In the genomic region with DNA sequence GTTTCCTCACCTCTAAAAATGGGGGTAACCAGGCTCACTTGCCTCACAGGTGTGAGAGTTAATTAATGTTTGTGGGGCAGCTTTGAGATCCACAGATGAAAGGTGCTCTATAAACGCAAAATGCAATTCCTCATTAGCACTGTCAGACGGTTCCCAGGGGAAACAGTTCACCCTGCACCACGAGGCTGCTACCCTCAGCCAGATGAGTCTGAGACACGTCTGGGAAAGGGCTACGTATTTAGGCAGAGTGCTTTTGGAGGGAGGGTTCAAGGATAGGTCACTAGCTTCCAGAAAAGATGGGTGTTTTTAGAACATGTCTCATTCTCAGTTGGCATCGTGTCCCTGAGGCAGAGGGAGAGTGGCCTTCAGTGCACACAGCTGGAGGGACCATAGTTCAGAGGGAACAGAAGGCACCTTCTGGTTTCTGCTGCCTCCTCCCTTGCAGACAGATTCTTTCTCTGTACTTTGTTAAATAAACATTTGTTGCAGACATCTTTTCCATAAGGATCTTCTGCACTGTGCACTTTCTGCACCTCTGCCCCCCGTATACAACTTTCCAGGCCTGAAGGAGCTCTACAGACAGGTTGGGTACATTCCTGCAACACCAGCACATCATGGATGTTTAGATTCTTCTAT, we compare ENCODE assay signal across 8 cellular contexts.
DNase-seq lines count a peak whose midpoint lies in the region; ATAC-seq, FAIRE-seq and TF ChIP-seq lines count a peak whose summit lies in the region.

No MANE protein-coding gene starts in this region.

- peaks cover 59% of the 10 kb centered on the region for H3K79me2 ChIP-seq in PC-3 (ENCODE audit: low read length)

- no peaks in the 10 kb centered on the region for H3K9me2 ChIP-seq in PC-3 (replicated peaks; ENCODE audit: low read length)

- peak overlapping the region; percentile 99 for H3K27ac ChIP-seq in PC-3 (ENCODE audit: low read length)
- peak overlapping the region; percentile 46 to 82 for H3K27ac ChIP-seq in coronary artery

- H3K4me1 ChIP-seq in PC-3 (ENCODE audit: insufficient read depth, low read length) = peaks cover 71% of the 10 kb centered on the region

- H3K9ac ChIP-seq in PC-3 (ENCODE audit: low read length) = peak overlapping the region; percentile 90

- H3K4me3 ChIP-seq in PC-3 (ENCODE audit: low read length) (no peak overlapping the region), coronary artery (no peak overlapping the region)

- H3K9me3 ChIP-seq in PC-3 (ENCODE audit: low read length) = no peaks in the 10 kb centered on the region

- intact Hi-C loops in PC-3 (cut with micrococcal nuclease) = no loop called here
- intact Hi-C loops in sciatic nerve (cut with DNase I) = no loop called here
- intact Hi-C loops in head of caudate nucleus (cut with DNase I) = no loop called here

- no TSS peak for BruUV-seq in PC-3 (replicated peaks; lab: Mats Ljungman, UMichigan)

- no peaks in the 10 kb centered on the region for H3K27me3 ChIP-seq in PC-3 (ENCODE audit: low read length)

- no peaks in the 10 kb centered on the region for H4K20me1 ChIP-seq in PC-3 (ENCODE audit: low read length)

- peak overlapping the region; percentile 76 for H3K4me2 ChIP-seq in PC-3 (ENCODE audit: low read length)

- CTCF ChIA-PET in PC-3 (lab: Charles Lee) = interaction anchor here (0.9 to 1.3 kb wide), 2 partner anchors 63 to 592 kb away, joined by 3 to 11 read pairs; no protein-coding TSS in a partner anchor

- ATAC-seq in PC-3 (peak; percentile 2; the same call in 1 of the 2 replicates), sciatic nerve (peak; percentile 6), GM21390 (IDR thresholded peaks at IDR 0.05; ENCODE audit: unreplicated experiment) (no peak), HG03378 (IDR thresholded peaks at IDR 0.05; ENCODE audit: unreplicated experiment) (no peak)

- H2AFZ ChIP-seq in PC-3 (ENCODE audit: low read length) = no peak overlapping the region

- TF ChIP-seq CTCF in PC-3 (conservative IDR thresholded peaks at IDR 0.05; ENCODE audit: low read depth, low read length) (no peak), coronary artery (IDR thresholded peaks at IDR 0.05) (no peak)

- H3K36me3 ChIP-seq in PC-3 (ENCODE audit: low read depth, low read length) = peaks cover 50% of the 10 kb centered on the region

- no peak for FAIRE-seq in HTR-8/SVneo (lab: Jason Lieb, UNC)

- H3F3A ChIP-seq in PC-3 (ENCODE audit: low read length, unreplicated experiment) = peaks cover 10% of the 10 kb centered on the region

- DNase-seq in EH (ENCODE audit: low read depth) (peak; percentile 86), PC-3 (no peak), coronary artery (ENCODE audit: low spot score) (no peak), sciatic nerve (ENCODE audit: low spot score) (no peak), HTR-8/SVneo (ENCODE audit: insufficient read length, low spot score) (no peak), head of caudate nucleus (no peak)

- POLR2A ChIA-PET in PC-3 (lab: Charles Lee; ENCODE audit: unreplicated experiment) = interaction anchor here (0.6 to 1.4 kb wide), 4 partner anchors 13 to 80 kb away, joined by 3 to 4 read pairs (median 3); no protein-coding TSS in a partner anchor

Comparison
In these comparisons a context has a peak if more than half of its experiments do, and no peak if none do; other contexts are left out.
1. ATAC-seq: peak in PC-3 (single experiment) and sciatic nerve (single experiment); none in GM21390 (single experiment) and HG03378 (single experiment).